Comparison of ENCODE assay signal across 9 cellular contexts in the genomic region with DNA sequence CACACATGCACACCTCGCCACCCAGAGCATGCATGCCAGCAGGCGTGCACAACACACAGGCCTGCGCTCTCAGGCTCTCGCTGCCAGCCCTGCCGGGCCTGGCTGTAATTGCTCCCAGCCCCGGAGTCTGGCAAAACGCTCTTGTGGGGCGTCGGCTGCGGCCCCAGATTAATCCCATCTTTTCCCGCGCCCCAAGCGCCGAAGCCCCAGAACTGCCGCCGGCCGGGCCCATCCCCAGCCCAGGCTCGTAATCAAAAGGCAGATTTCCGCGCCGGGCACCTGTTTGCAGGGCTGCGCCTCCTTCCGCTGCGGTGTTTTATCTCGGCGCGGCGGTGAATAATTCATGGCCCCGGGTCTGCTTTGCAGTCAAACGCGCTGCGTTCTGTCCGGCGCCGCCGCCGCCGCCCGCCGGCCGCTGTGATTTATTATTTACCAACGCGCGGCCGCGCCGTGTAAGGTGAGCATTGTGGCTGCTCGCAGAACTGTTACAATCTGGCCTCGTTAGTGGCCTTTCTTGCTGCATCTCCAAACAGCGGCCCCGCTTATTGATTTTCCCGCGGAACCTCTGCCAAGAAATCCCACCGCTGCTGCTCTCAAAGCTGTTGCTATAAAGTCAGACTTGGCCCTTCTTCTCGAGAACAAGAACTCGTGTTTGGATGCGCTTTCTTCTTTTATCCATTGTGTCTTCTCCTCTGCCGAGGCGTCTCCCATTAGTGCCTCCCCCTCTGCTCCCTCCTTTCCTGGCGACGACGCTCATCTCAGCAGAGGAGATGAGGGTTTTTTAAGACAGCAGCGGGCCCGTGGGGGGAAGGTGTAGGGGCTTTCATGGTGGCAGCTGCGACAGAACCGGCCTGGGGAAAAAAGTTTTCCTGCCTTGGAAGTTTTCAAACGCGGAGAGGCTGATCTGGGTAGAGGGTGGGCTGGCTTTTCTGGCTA.
DNase-seq lines count a peak whose midpoint lies in the region; TF ChIP-seq lines count a peak whose summit lies in the region.
"Had no signal": no experiment of that assay in that cellular context is flagged by ENCODE, and none has a peak within 500 bp of the region (broad histone marks: within the 10 kb centered on the region; RNA-seq: fewer than 3 reads in every experiment).

No MANE protein-coding gene starts in this region.

- H3K27ac Mint-ChIP-seq in brain, result peak overlapping the region in 2 of 5 experiments; percentile 7 to 64

- H3F3A ChIP-seq in PC-9 (ENCODE audit: insufficient read depth, low read depth), result no peaks in the 10 kb centered on the region

- DNase-seq in A673 (ENCODE audit: low spot score) (peak; percentile 38), HEK293T (ENCODE audit: extremely low spot score) (peak; percentile 47), left kidney (ENCODE audit: low read depth, low spot score) (peak; percentile 80), inferior parietal cortex (ENCODE audit: extremely low spot score) (no peak), middle frontal gyrus (ENCODE audit: extremely low spot score, low spot score) (no peak), PC-9 (no peak), DMS153 treated with DMSO at 0.1 percent for 48 hours (lab: John Stamatoyannopoulos, UW; ENCODE audit: unreplicated experiment) (no peak)
- DNase-seq: activated gamma-delta T cell had no signal

- H3K4me1 ChIP-seq in A673 (ENCODE audit: insufficient read depth, low read length, poor library complexity, severe bottlenecking) (no peaks in the 10 kb centered on the region), PC-9 (replicated peaks; ENCODE audit: insufficient read depth) (no peaks in the 10 kb centered on the region)

- H3K36me3 Mint-ChIP-seq in brain, result no peaks in the 10 kb centered on the region

- POLR2A ChIA-PET in A673 (lab: Charles Lee; ENCODE audit: low non-redundant PET), result no interaction called here
- POLR2A ChIA-PET in HEK293T (lab: Yijun Ruan, JAX), result no interaction called here
- POLR2A ChIA-PET in PC-9 (lab: Charles Lee; ENCODE audit: unreplicated experiment), result no interaction called here

- peak overlapping the region; percentile 26 for H3K4me3 ChIP-seq in A673 (ENCODE audit: low read depth, low read length, poor library complexity, severe bottlenecking)
- H3K4me3 ChIP-seq in PC-9, result no peak overlapping the region

- CTCF ChIA-PET in A673 (lab: Charles Lee) (no interaction called here), HEK293T (lab: Yijun Ruan, JAX) (no interaction called here), PC-9 (lab: Charles Lee) (no interaction called here)

- BruUV-seq in A673 (replicated peaks; lab: Mats Ljungman, UMichigan) (no TSS peak), PC-9 (replicated peaks; lab: Mats Ljungman, UMichigan) (no TSS peak)

- peak; percentile 18; the same call in 1 of the 2 replicates for TF ChIP-seq CTCF in A673 (conservative IDR thresholded peaks at IDR 0.05; ENCODE audit: low read depth, low read length)
- peak; percentile 31 to 66 for TF ChIP-seq CTCF in brain (conservative IDR thresholded peaks at IDR 0.05)
- TF ChIP-seq CTCF in PC-9 (conservative IDR thresholded peaks at IDR 0.05), result no peak

- H3K9me2 ChIP-seq in PC-9 (ENCODE audit: insufficient read depth), result no peaks in the 10 kb centered on the region

- H3K27me3 ChIP-seq in A673 (replicated peaks; ENCODE audit: insufficient read depth, low read depth, low read length, poor library complexity) (peaks cover 28% of the 10 kb centered on the region), PC-9 (ENCODE audit: insufficient read depth, low read depth) (no peaks in the 10 kb centered on the region)

- intact Hi-C loops in A673 (cut with micrococcal nuclease; ENCODE audit: unreplicated experiment) (no loop called here), PC-9 (cut with micrococcal nuclease; ENCODE audit: unreplicated experiment) (no loop called here)

- no peaks in the 10 kb centered on the region for H4K20me1 ChIP-seq in PC-9 (ENCODE audit: insufficient read depth)

- no peaks in the 10 kb centered on the region for H3K9me3 ChIP-seq in A673 (ENCODE audit: low read depth, low read length, poor library complexity, severe bottlenecking)
- no peaks in the 10 kb centered on the region; the same call in 1 of the 2 replicates for H3K9me3 ChIP-seq in PC-9 (ENCODE audit: insufficient read depth, low read depth)

- peaks cover 13% of the 10 kb centered on the region for H3K4me1 Mint-ChIP-seq in brain

- peaks cover 5 to 16% (median 10%) of the 10 kb centered on the region in 5 experiments for H3K9me3 Mint-ChIP-seq in brain

- H3K4me2 ChIP-seq in PC-9, result no peak overlapping the region

- no peak overlapping the region for H2AFZ ChIP-seq in PC-9

- peaks cover 69% of the 10 kb centered on the region for H3K27me3 Mint-ChIP-seq in brain

- H3K4me3 Mint-ChIP-seq in brain, result peak overlapping the region; percentile 71 to 84 (median 81)

- no peaks in the 10 kb centered on the region for H3K79me2 ChIP-seq in PC-9 (ENCODE audit: low read depth)

- H3K36me3 ChIP-seq in A673 (ENCODE audit: insufficient read depth, low read length, poor library complexity, severe bottlenecking) (no peaks in the 10 kb centered on the region), PC-9 (ENCODE audit: low read depth) (no peaks in the 10 kb centered on the region)

- H3K27ac ChIP-seq in A673 (ENCODE audit: low read depth, low read length, poor library complexity, severe bottlenecking), result no peak overlapping the region
- H3K27ac ChIP-seq in PC-9, result no peak overlapping the region

TF ChIP-seq in HEK293T, 16 proteins besides CTCF, POLR2A, EP300 and RAD21:
- no peak for TF ChIP-seq L3MBTL2 (conservative IDR thresholded peaks at IDR 0.05)
- TF ChIP-seq, protein P1, sequence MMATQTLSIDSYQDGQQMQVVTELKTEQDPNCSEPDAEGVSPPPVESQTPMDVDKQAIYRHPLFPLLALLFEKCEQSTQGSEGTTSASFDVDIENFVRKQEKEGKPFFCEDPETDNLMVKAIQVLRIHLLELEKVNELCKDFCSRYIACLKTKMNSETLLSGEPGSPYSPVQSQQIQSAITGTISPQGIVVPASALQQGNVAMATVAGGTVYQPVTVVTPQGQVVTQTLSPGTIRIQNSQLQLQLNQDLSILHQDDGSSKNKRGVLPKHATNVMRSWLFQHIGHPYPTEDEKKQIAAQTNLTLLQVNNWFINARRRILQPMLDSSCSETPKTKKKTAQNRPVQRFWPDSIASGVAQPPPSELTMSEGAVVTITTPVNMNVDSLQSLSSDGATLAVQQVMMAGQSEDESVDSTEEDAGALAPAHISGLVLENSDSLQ (IDR thresholded peaks at IDR 0.05), result peak; percentile 83

Comparison
In these comparisons a context has a peak if more than half of its experiments do, and no peak if none do; other contexts are left out.
1. DNase-seq: peak in A673 (single experiment), HEK293T (single experiment) and left kidney (single experiment); none in inferior parietal cortex (single experiment), middle frontal gyrus (single experiment), PC-9 (0 of 2) and DMS153 treated with DMSO at 0.1 percent for 48 hours (single experiment).